In genomic region chr11:62569611-62570010, GRCh38 we compare ENCODE assay signal across 1 cellular context.
TF ChIP-seq lines count a peak whose summit lies in the region.

No MANE protein-coding gene starts in this region.

TF ChIP-seq in WTC11, 78 proteins besides CTCF, POLR2A, EP300 and RAD21 (continued from another document):
- TF ChIP-seq PRDM15 (CRISPR knock-in tag; IDR thresholded peaks at IDR 0.05) = no peak
- TF ChIP-seq ATF6 (CRISPR knock-in tag; IDR thresholded peaks at IDR 0.05) = no peak
- no peak for TF ChIP-seq ZNF281 (CRISPR knock-in tag; IDR thresholded peaks at IDR 0.05)
